Comparison of ENCODE assay signal across 23 cellular contexts in genomic region chr12:115335048-115335447, GRCh38.
DNase-seq lines count a peak whose midpoint lies in the region; ATAC-seq, FAIRE-seq and TF ChIP-seq lines count a peak whose summit lies in the region.
"Had no signal": no experiment of that assay in that cellular context is flagged by ENCODE, and none has a peak within 500 bp of the region (broad histone marks: within the 10 kb centered on the region; RNA-seq: fewer than 3 reads in every experiment).

No MANE protein-coding gene starts in this region.

- H2AFZ ChIP-seq in H1 (ENCODE audit: low read length) (0 out of 2 replicates have a peak overlapping the region, but pooled peaks have one; percentile 50), mesenchymal stem cell (ENCODE audit: low read depth, low read length) (no peak overlapping the region)
- H2AFZ ChIP-seq: GM23338 had no signal

- DNase-seq in H1 (ENCODE audit: low read depth in 1 of 2, low spot score in 2 of 2) (no peak), heart right ventricle (peak; percentile 40 to 58), mesenchymal stem cell (no peak), vagina (ENCODE audit: extremely low spot score in 2 of 2) (no peak), foreskin keratinocyte (no peak), epidermal melanocyte (ENCODE audit: insufficient read length, low spot score) (no peak)
- no peak for DNase-seq in activated effector memory CD4-positive, alpha-beta T cell treated with anti-CD3 and anti-CD28 coated beads, Interleukin-2, amount 50 U/mL, for 16 hours
- DNase-seq: CD8-positive, alpha-beta T cell; DMS 273 treated with DMSO at 0.1 percent for 48 hours; EL; GDM1; HFFc6; MM.1S; NCI-H2029 treated with DMSO at 0.1 percent for 48 hours; NCI-H69; SIG-M5 had no signal

- ATAC-seq in heart right ventricle (peak; percentile 49 to 80 (median 66)), foreskin keratinocyte (no peak)
- ATAC-seq: CD8-positive, alpha-beta T cell; GM12878; GM23338 had no signal

- no peak for FAIRE-seq in H1 (lab: Jason Lieb, UNC)
- FAIRE-seq: GM12878 had no signal

- H4K20me1 ChIP-seq in H1 (replicated peaks in 1 of 2; ENCODE audit: control insufficient read depth in 1 of 2, insufficient read depth in 2 of 2, low read length in 2 of 2) = no peaks in the 10 kb centered on the region

- CTCF ChIA-PET in H1 (lab: Charles Lee; ENCODE audit: partially characterized antibody) = interaction anchor here (0.6 to 1.5 kb wide), 4 partner anchors 15 to 360 kb away, joined by 3 to 5 read pairs (median 4); no protein-coding TSS in a partner anchor

- no peak overlapping the region for H4K91ac ChIP-seq in H1 (replicated peaks; ENCODE audit: insufficient read length, low read length)
- H4K91ac ChIP-seq in mesenchymal stem cell (ENCODE audit: low read length) = no peak overlapping the region

- no peak overlapping the region for H3K56ac ChIP-seq in H1 (replicated peaks; ENCODE audit: insufficient read length, low read depth, low read length)

- no peak for TF ChIP-seq RAD21 in H1 (IDR thresholded peaks at IDR 0.05 in 1 of 2, conservative IDR thresholded peaks at IDR 0.05 in 1 of 2; ENCODE audit: low read depth in 2 of 2, low read length in 2 of 2)

- H2BK15ac ChIP-seq in H1 (ENCODE audit: low read length) (no peak overlapping the region), mesenchymal stem cell (ENCODE audit: low read depth, poor library complexity, severe bottlenecking) (peak overlapping the region; percentile 5)

- no peak overlapping the region for H2BK120ac ChIP-seq in H1 (replicated peaks; ENCODE audit: low read depth, low read length)
- no peak overlapping the region for H2BK120ac ChIP-seq in mesenchymal stem cell (ENCODE audit: low read depth, low read length)

- no peak overlapping the region for H3K4me3 ChIP-seq in H1 (ENCODE audit: extremely low read depth in 1 of 4, insufficient read depth in 2 of 4, low read depth in 3 of 4, low read length in 4 of 4)
- no peak overlapping the region for H3K4me3 ChIP-seq in heart right ventricle
- H3K4me3 ChIP-seq in mesenchymal stem cell (ENCODE audit: insufficient read depth in 1 of 2, low read depth in 1 of 2, low read length in 2 of 2) = peak overlapping the region in 1 of 2 experiments; percentile 27
- no peak overlapping the region for H3K4me3 ChIP-seq in vagina
- H3K4me3 ChIP-seq: GM12878, GM23338, HAP-1, SK-N-MC had no signal

- no peak overlapping the region for H2BK5ac ChIP-seq in H1 (ENCODE audit: low read depth, low read length)
- no peak overlapping the region for H2BK5ac ChIP-seq in mesenchymal stem cell (ENCODE audit: low read depth, low read length, poor library complexity, severe bottlenecking)

- H4K8ac ChIP-seq in H1 (ENCODE audit: extremely low read depth, insufficient read depth, low read length) (no peak overlapping the region), mesenchymal stem cell (ENCODE audit: low read length) (no peak overlapping the region)

- TF ChIP-seq CTCF in H1 (IDR thresholded peaks at IDR 0.05; ENCODE audit: control extremely low read depth in 1 of 3, insufficient read depth in 1 of 3, low read depth in 1 of 3, low read length in 3 of 3) = no peak
- TF ChIP-seq CTCF in heart right ventricle (IDR thresholded peaks at IDR 0.05) = no peak
- TF ChIP-seq CTCF in vagina (IDR thresholded peaks at IDR 0.05) = no peak
- TF ChIP-seq CTCF in foreskin keratinocyte (conservative IDR thresholded peaks at IDR 0.05) = no peak

- no peaks in the 10 kb centered on the region for H3K79me1 ChIP-seq in H1 (ENCODE audit: low read depth, low read length)
- H3K79me1 ChIP-seq in mesenchymal stem cell (replicated peaks; ENCODE audit: low read length, poor library complexity, severe bottlenecking) = no peaks in the 10 kb centered on the region

- no peaks in the 10 kb centered on the region for H3K9me3 ChIP-seq in H1 (ENCODE audit: insufficient read depth in 2 of 2, low read depth in 1 of 2, low read length in 1 of 2)
- H3K9me3 ChIP-seq in heart right ventricle = peaks cover 0 to 3% (median 0%) of the 10 kb centered on the region in 11 donors
- no peaks in the 10 kb centered on the region for H3K9me3 ChIP-seq in mesenchymal stem cell (ENCODE audit: control insufficient read depth, low read length)
- H3K9me3 ChIP-seq in vagina = no peaks in the 10 kb centered on the region
- H3K9me3 ChIP-seq: HAP-1 had no signal

- H2BK12ac ChIP-seq in H1 (ENCODE audit: low read depth, low read length) (no peak overlapping the region), mesenchymal stem cell (ENCODE audit: low read length in 2 of 2) (no peak overlapping the region)

- H3K4ac ChIP-seq in H1 (replicated peaks; ENCODE audit: insufficient read length, low read depth, low read length) = no peak overlapping the region
- H3K4ac ChIP-seq in mesenchymal stem cell (ENCODE audit: low read depth in 1 of 2, low read length in 2 of 2) = no peak overlapping the region

- no peak overlapping the region for H2AK5ac ChIP-seq in H1 (ENCODE audit: low read depth, low read length)
- no peak overlapping the region for H2AK5ac ChIP-seq in mesenchymal stem cell (ENCODE audit: low read length, severe bottlenecking)

- H3K27ac ChIP-seq in H1 (ENCODE audit: low read depth, low read length) (no peak overlapping the region), heart right ventricle (peak overlapping the region in 8 of 10 donors; percentile 18 to 75 (median 52)), mesenchymal stem cell (ENCODE audit: low read length, poor library complexity, severe bottlenecking) (no peak overlapping the region), vagina (peak overlapping the region; percentile 27), foreskin keratinocyte (no peak overlapping the region)
- H3K27ac ChIP-seq: C4-2B, KMS-11, RWPE1, SK-N-MC had no signal

- no peak overlapping the region for H3K4me2 ChIP-seq in H1 (ENCODE audit: insufficient read depth in 1 of 2, low read depth in 2 of 2, low read length in 2 of 2)
- no peak overlapping the region for H3K4me2 ChIP-seq in mesenchymal stem cell (ENCODE audit: low read length, poor library complexity, severe bottlenecking)
- H3K4me2 ChIP-seq: GM23338, KMS-11 had no signal

- no peak overlapping the region for H3K14ac ChIP-seq in H1 (ENCODE audit: insufficient read length)
- H3K14ac ChIP-seq in mesenchymal stem cell (ENCODE audit: low read length in 2 of 2) = no peak overlapping the region

- no peaks in the 10 kb centered on the region for H3K79me2 ChIP-seq in H1 (ENCODE audit: control insufficient read depth in 1 of 2, insufficient read depth in 2 of 2, low read length in 2 of 2)

- POLR2A ChIA-PET in H1 (lab: Charles Lee; ENCODE audit: partially characterized antibody) = no interaction called here

- H3K4me1 ChIP-seq in H1 (replicated peaks in 1 of 4; ENCODE audit: control insufficient read depth in 3 of 4, insufficient read depth in 4 of 4, low read length in 3 of 4) = peaks cover 0 to 6% (median 0%) of the 10 kb centered on the region in 4 experiments; a peak in 1 of 7 replicates
- H3K4me1 ChIP-seq in heart right ventricle = peaks cover 0 to 42% (median 7%) of the 10 kb centered on the region in 9 donors
- H3K4me1 ChIP-seq in mesenchymal stem cell (ENCODE audit: control insufficient read depth, insufficient read depth, low read depth, low read length) = peaks cover 4% of the 10 kb centered on the region
- peaks cover 35% of the 10 kb centered on the region for H3K4me1 ChIP-seq in vagina
- peaks cover 15% of the 10 kb centered on the region for H3K4me1 ChIP-seq in foreskin keratinocyte

- no peak overlapping the region for H3K9ac ChIP-seq in H1 (replicated peaks in 1 of 4; ENCODE audit: extremely low read depth in 1 of 4, low read depth in 3 of 4, low read length in 3 of 4)
- no peak overlapping the region for H3K9ac ChIP-seq in mesenchymal stem cell (ENCODE audit: low read length)
- H3K9ac ChIP-seq: KMS-11 had no signal

- no peak overlapping the region for H3K23ac ChIP-seq in H1 (ENCODE audit: insufficient read length)
- H3K23ac ChIP-seq in mesenchymal stem cell (ENCODE audit: low read length in 2 of 2) = no peak overlapping the region

- H3K18ac ChIP-seq in H1 (ENCODE audit: extremely low read depth, low read length) (no peak overlapping the region), mesenchymal stem cell (ENCODE audit: low read depth in 1 of 2, low read length in 2 of 2) (peak overlapping the region in 1 of 2 experiments; percentile 22)

- H3K27me3 ChIP-seq in H1 (replicated peaks in 1 of 4; ENCODE audit: control insufficient read depth in 3 of 4, extremely low read depth in 1 of 4, insufficient read depth in 3 of 4, low read length in 3 of 4) = no peaks in the 10 kb centered on the region
- peaks cover 0 to 3% (median 0%) of the 10 kb centered on the region in 7 donors for H3K27me3 ChIP-seq in heart right ventricle
- H3K27me3 ChIP-seq in mesenchymal stem cell (ENCODE audit: control insufficient read depth in 1 of 2, insufficient read depth in 1 of 2, low read length in 2 of 2) = peaks cover 0 to 10% of the 10 kb centered on the region in 2 experiments
- no peaks in the 10 kb centered on the region for H3K27me3 ChIP-seq in vagina
- H3K27me3 ChIP-seq in foreskin keratinocyte = no peaks in the 10 kb centered on the region

- intact Hi-C loops in heart right ventricle (cut with DNase I) = loop anchor here in 3 of 10 donors (5.0 to 10.0 kb wide), 3 partner anchors 320 to 653 kb away; partner anchors contain the start of gene TBX3 (in 3 of the 3)
- intact Hi-C loops in vagina (cut with DNase I) = no loop called here

- WGBS in H1 (ENCODE audit: extremely low coverage in 1 of 2, insufficient coverage in 1 of 2, insufficient read length in 1 of 2, insufficient replicate concordance in 2 of 2, low coverage in 1 of 2, low lambda C conversion rate in 2 of 2, missing lambda C conversion rate in 1 of 2), 2 experiments = 84% methylated on average over 2 of the region's 2 CpGs; no CpG with 5 or more reads in 1 of the 2 experiments
- 60 to 68% methylated on average over 2 of the region's 2 CpGs for WGBS in heart right ventricle, 2 donors
- WGBS in mesenchymal stem cell = 89% methylated on average over 2 of the region's 2 CpGs

- TF ChIP-seq POLR2A in H1 (IDR thresholded peaks at IDR 0.05; ENCODE audit: control extremely low read depth in 1 of 2, low read depth in 2 of 2, low read length in 2 of 2) = no peak
- no peak for TF ChIP-seq POLR2A in vagina (IDR thresholded peaks at IDR 0.05)

- no peaks in the 10 kb centered on the region for H3K23me2 ChIP-seq in H1 (ENCODE audit: low read depth, low read length)

- TF ChIP-seq EP300 in H1 (IDR thresholded peaks at IDR 0.05; ENCODE audit: borderline replicate concordance in 1 of 2, low read depth in 2 of 2, low read length in 2 of 2) = no peak

- H4K5ac ChIP-seq in H1 (ENCODE audit: insufficient read length, low read depth, low read length) = no peak overlapping the region

- H3K36me3 ChIP-seq in H1 (ENCODE audit: control insufficient read depth in 2 of 4, insufficient read depth in 4 of 4, low read length in 3 of 4) = no peaks in the 10 kb centered on the region
- H3K36me3 ChIP-seq in heart right ventricle = no peaks in the 10 kb centered on the region
- no peaks in the 10 kb centered on the region for H3K36me3 ChIP-seq in mesenchymal stem cell (ENCODE audit: control insufficient read depth in 1 of 2, insufficient read depth in 2 of 2, low read depth in 1 of 2, low read length in 2 of 2)
- H3K36me3 ChIP-seq in vagina = no peaks in the 10 kb centered on the region
- H3K36me3 ChIP-seq: HAP-1 had no signal

- no peak overlapping the region for H2BK20ac ChIP-seq in H1 (ENCODE audit: low read length)

TF ChIP-seq in H1, 55 proteins besides CTCF, POLR2A, EP300 and RAD21 (continues in another document):
- no peak for TF ChIP-seq CHD1 (IDR thresholded peaks at IDR 0.05; ENCODE audit: low read depth, low read length)
- TF ChIP-seq CHD2 (IDR thresholded peaks at IDR 0.05; ENCODE audit: low read length) = no peak

Comparison
In these comparisons a context has a peak if more than half of its experiments do, and no peak if none do; other contexts are left out.
1. DNase-seq: peak in heart right ventricle (2 of 2); none in H1 (0 of 2), mesenchymal stem cell (single experiment), vagina (0 of 2), activated effector memory CD4-positive, alpha-beta T cell treated with anti-CD3 and anti-CD28 coated beads, Interleukin-2, amount 50 U/mL, for 16 hours (single experiment), foreskin keratinocyte (0 of 2) and epidermal melanocyte (single experiment).
2. H3K27ac ChIP-seq: peak in heart right ventricle (8 of 10) and vagina (single experiment); none in H1 (single experiment), mesenchymal stem cell (single experiment) and foreskin keratinocyte (single experiment).